ENCODE assay signal across 13 cellular contexts in the genomic region with DNA sequence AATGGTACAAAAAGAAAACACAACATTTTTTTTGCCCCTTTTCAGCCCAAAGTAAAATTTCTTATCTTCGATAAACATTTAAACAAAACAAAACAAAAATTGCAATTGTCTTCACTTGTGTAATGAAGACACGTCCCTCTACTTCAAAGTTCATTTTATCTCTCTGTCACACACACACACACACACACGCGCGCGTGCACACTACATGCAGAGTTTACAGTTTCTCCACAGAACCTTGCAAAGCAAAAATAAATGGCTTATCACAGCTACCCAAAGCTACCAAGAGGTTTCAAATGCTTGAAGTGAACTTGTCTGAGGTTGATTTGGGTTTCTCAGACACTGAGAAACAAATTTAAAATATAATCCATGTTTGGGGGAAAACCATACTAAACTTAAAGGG.
DNase-seq lines count a peak whose midpoint lies in the region; ATAC-seq and TF ChIP-seq lines count a peak whose summit lies in the region.
"Had no signal": no experiment of that assay in that cellular context is flagged by ENCODE, and none has a peak within 500 bp of the region (broad histone marks: within the 10 kb centered on the region; RNA-seq: fewer than 3 reads in every experiment).

No MANE protein-coding gene starts in this region.

- H3K9me3 ChIP-seq in OCI-LY1 (ENCODE audit: low read length) (no peaks in the 10 kb centered on the region), skeletal muscle satellite cell (replicated peaks; ENCODE audit: low read length) (no peaks in the 10 kb centered on the region)
- H3K9me3 ChIP-seq: ascending aorta, MG63 had no signal

- H3F3A ChIP-seq in OCI-LY1 (ENCODE audit: insufficient read depth, low read length) = no peaks in the 10 kb centered on the region

- H3K79me2 ChIP-seq in OCI-LY1 (ENCODE audit: insufficient read depth, low read length) = peaks cover 100% of the 10 kb centered on the region

- peaks cover 85% of the 10 kb centered on the region for H3K36me3 Mint-ChIP-seq in central memory CD8-positive, alpha-beta T cell (ENCODE audit: insufficient read depth)

- DNase-seq in GM12864 (ENCODE audit: low read depth) (no peak), inferior parietal cortex (ENCODE audit: extremely low spot score) (no peak), putamen (ENCODE audit: low spot score) (no peak)
- no peak for DNase-seq in central memory CD8-positive, alpha-beta T cell (ENCODE audit: low spot score in 2 of 2)
- DNase-seq: DMS53, MG63, NCI-H226, SHP77 treated with DMSO at 0.1 percent for 48 hours had no signal

- H3K4me1 Mint-ChIP-seq in central memory CD8-positive, alpha-beta T cell = peaks cover 84% of the 10 kb centered on the region

- H3K9me3 Mint-ChIP-seq in central memory CD8-positive, alpha-beta T cell = no peaks in the 10 kb centered on the region
- H3K9me3 Mint-ChIP-seq: nephron had no signal

- no peaks in the 10 kb centered on the region for H3K9me2 ChIP-seq in OCI-LY1 (ENCODE audit: low read depth, low read length)

- TF ChIP-seq CTCF in GM12864 (IDR thresholded peaks at IDR 0.05; ENCODE audit: low read depth, low read length, missing control alignments) (no peak), OCI-LY1 (IDR thresholded peaks at IDR 0.05; ENCODE audit: low read length) (no peak)

- H4K20me1 ChIP-seq in OCI-LY1 (ENCODE audit: insufficient read depth, low read length) = no peaks in the 10 kb centered on the region

- peak overlapping the region; percentile 98 for H3K4me3 Mint-ChIP-seq in central memory CD8-positive, alpha-beta T cell

- H3K27me3 ChIP-seq in OCI-LY1 (ENCODE audit: insufficient read depth, low read length) (no peaks in the 10 kb centered on the region), skeletal muscle satellite cell (ENCODE audit: control insufficient read depth, insufficient read depth, low read length) (no peaks in the 10 kb centered on the region)
- H3K27me3 ChIP-seq: ascending aorta, MG63 had no signal

- H3K27ac ChIP-seq in OCI-LY1 (ENCODE audit: low read depth, low read length, poor library complexity, severe bottlenecking) = peak overlapping the region; percentile 85

- H3K9ac ChIP-seq in OCI-LY1 (ENCODE audit: low read length) (peak overlapping the region; percentile 96), skeletal muscle satellite cell (ENCODE audit: low read depth, low read length) (no peak overlapping the region)

- H3K4me1 ChIP-seq in OCI-LY1 (ENCODE audit: insufficient read depth, low read length, severe bottlenecking) (peaks cover 86% of the 10 kb centered on the region), skeletal muscle satellite cell (ENCODE audit: control insufficient read depth, insufficient read depth, low read length) (peaks cover 82% of the 10 kb centered on the region)

- no peak overlapping the region for H2AFZ ChIP-seq in OCI-LY1 (ENCODE audit: low read length)

- peaks cover 95% of the 10 kb centered on the region for H3K36me3 ChIP-seq in OCI-LY1 (ENCODE audit: insufficient read depth, low read length)
- peaks cover 45% of the 10 kb centered on the region for H3K36me3 ChIP-seq in skeletal muscle satellite cell (ENCODE audit: insufficient read depth, low read length)

- no peaks in the 10 kb centered on the region for H3K27me3 Mint-ChIP-seq in central memory CD8-positive, alpha-beta T cell

- H3K27ac Mint-ChIP-seq in central memory CD8-positive, alpha-beta T cell (ENCODE audit: low read depth) = peak overlapping the region; percentile 91

- no peak for ATAC-seq in central memory CD8-positive, alpha-beta T cell (replicated peaks; ENCODE audit: extremely low read depth, poor library complexity, severe bottlenecking)
- ATAC-seq in HG03342 (IDR thresholded peaks at IDR 0.05; ENCODE audit: unreplicated experiment) = no peak

- H3K4me3 ChIP-seq in GM12864 (ENCODE audit: low read depth, low read length) (peak overlapping the region; percentile 88; the same call in 1 of the 2 replicates), OCI-LY1 (ENCODE audit: low read depth, low read length, poor library complexity, severe bottlenecking) (peak overlapping the region; percentile 91), skeletal muscle satellite cell (ENCODE audit: low read length) (no peak overlapping the region)
- H3K4me3 ChIP-seq: MG63 had no signal

- H3K4me2 ChIP-seq in OCI-LY1 (ENCODE audit: low read length) (peak overlapping the region; percentile 79), skeletal muscle satellite cell (ENCODE audit: low read length) (peak overlapping the region; percentile 78)
